11 cellular contexts compared by ENCODE assay signal in genomic region chr7:132066776-132067175, GRCh38.
DNase-seq lines count a peak whose midpoint lies in the region; ATAC-seq and TF ChIP-seq lines count a peak whose summit lies in the region.
"Had no signal": no experiment of that assay in that cellular context is flagged by ENCODE, and none has a peak within 500 bp of the region (broad histone marks: within the 10 kb centered on the region; RNA-seq: fewer than 3 reads in every experiment).

No MANE protein-coding gene starts in this region.

- 41 to 73% (median 67%) methylated on average over 10 to 12 of the region's 12 CpGs for WGBS in stomach, 5 donors

- intact Hi-C loops in stomach (cut with DNase I; ENCODE audit: low total_unique reads), result no loop called here

- DNase-seq in G401 (ENCODE audit: low spot score) (peak; percentile 45), astrocyte of the spinal cord (ENCODE audit: low read depth, low spot score) (peak; percentile 82), iris pigment epithelial cell (ENCODE audit: low read depth) (peak; percentile 66), stomach (no peak), HUDEP-2 (lab: John Stamatoyannopoulos, UW; ENCODE audit: unreplicated experiment in 76 of 76) (no peak), Karpas-422 (no peak), SHP77 treated with DMSO at 0.1 percent for 48 hours (lab: John Stamatoyannopoulos, UW) (no peak)
- DNase-seq: DND-41, Kasumi-1 had no signal

- no peaks in the 10 kb centered on the region for H4K20me1 ChIP-seq in Karpas-422 (ENCODE audit: insufficient read depth, low read depth, low read length)

- no peak overlapping the region for H2AFZ ChIP-seq in Karpas-422 (ENCODE audit: low read length)

- H3K4me1 ChIP-seq in stomach, result peaks cover 0 to 27% (median 15%) of the 10 kb centered on the region in 4 donors
- H3K4me1 ChIP-seq in Karpas-422 (ENCODE audit: low read length), result no peaks in the 10 kb centered on the region

- TF ChIP-seq CTCF in astrocyte of the spinal cord (IDR thresholded peaks at IDR 0.05; ENCODE audit: low read depth, low read length) (no peak), stomach (IDR thresholded peaks at IDR 0.05) (no peak)

- H3K4me3 ChIP-seq in astrocyte of the spinal cord (ENCODE audit: low read depth, low read length) (no peak overlapping the region), stomach (no peak overlapping the region), Karpas-422 (ENCODE audit: low read length) (no peak overlapping the region)

- H3K9ac ChIP-seq in Karpas-422 (ENCODE audit: low read length), result no peak overlapping the region

- no peak for ATAC-seq in GM19395 (IDR thresholded peaks at IDR 0.05; ENCODE audit: unreplicated experiment)
- ATAC-seq: WTC11 had no signal

- no peak overlapping the region for H3K4me2 ChIP-seq in Karpas-422 (ENCODE audit: low read depth, low read length, poor library complexity, severe bottlenecking)

- H3K27ac ChIP-seq in stomach, result peak overlapping the region in 4 of 5 donors; percentile 64 to 81 (median 70)
- H3K27ac ChIP-seq in Karpas-422 (ENCODE audit: low read length), result no peak overlapping the region

- no peak for TF ChIP-seq POLR2A in stomach (IDR thresholded peaks at IDR 0.05)

- no peaks in the 10 kb centered on the region for H3K9me2 ChIP-seq in Karpas-422 (replicated peaks; ENCODE audit: insufficient read depth, low read length)

- no peaks in the 10 kb centered on the region for H3K79me2 ChIP-seq in Karpas-422 (ENCODE audit: low read length)

- no peaks in the 10 kb centered on the region for H3K27me3 ChIP-seq in stomach
- H3K27me3 ChIP-seq in Karpas-422 (ENCODE audit: low read length), result no peaks in the 10 kb centered on the region

- in situ Hi-C loops in G401 (cut with HindIII; ENCODE audit: low sequenced_read_pairs) (no loop called here), astrocyte of the spinal cord (cut with HindIII; ENCODE audit: low sequenced_read_pairs) (no loop called here)

- H3K36me3 ChIP-seq in stomach (no peaks in the 10 kb centered on the region), Karpas-422 (ENCODE audit: insufficient read depth, low read length) (no peaks in the 10 kb centered on the region)

- H3K9me3 ChIP-seq in stomach (no peaks in the 10 kb centered on the region), Karpas-422 (ENCODE audit: low read length) (no peaks in the 10 kb centered on the region)

- no peak for TF ChIP-seq EP300 in stomach (IDR thresholded peaks at IDR 0.05)

Comparison
In these comparisons a context has a peak if more than half of its experiments do, and no peak if none do; other contexts are left out.
1. DNase-seq: peak in G401 (single experiment), astrocyte of the spinal cord (single experiment) and iris pigment epithelial cell (single experiment); none in stomach (single experiment), HUDEP-2 (0 of 76), Karpas-422 (single experiment) and SHP77 treated with DMSO at 0.1 percent for 48 hours (single experiment).